In genomic region chr14:24279301-24280186, GRCh38 we compare ENCODE assay signal across 8 cellular contexts. TPM values are rescaled to one million over a fixed set of nuclear protein-coding genes. Genes with fewer than 3 reads are reported as not detected.
DNase-seq lines count a peak whose midpoint lies in the region; ATAC-seq and TF ChIP-seq lines count a peak whose summit lies in the region.

No MANE protein-coding gene starts in this region.

- peaks cover 17 to 47% (median 33%) of the 10 kb centered on the region in 3 donors for H3K4me1 Mint-ChIP-seq in T-cell

- H3K4me3 ChIP-seq in retinal pigment epithelial cell (ENCODE audit: low read length) (no peak overlapping the region), HAP-1 (no peak overlapping the region)

- CTCF ChIA-PET in T-cell (lab: Charles Lee): interaction anchor here (0.6 to 1.5 kb wide), 7 partner anchors 9 to 54 kb away, joined by 3 to 14 read pairs (median 4); partner anchors contain the start of genes CIDEB (in 2 of the 2) and TINF2 (in 1 of the 2)

- DNase-seq in DMS53 (lab: John Stamatoyannopoulos, UW) (peak; percentile 30), DMS53 treated with DMSO at 0.1 percent for 48 hours (lab: John Stamatoyannopoulos, UW; ENCODE audit: unreplicated experiment) (no peak), T-cell (peak in 32 of 34 experiments; percentile 11 to 60 (median 42)), dermis blood vessel endothelial cell (peak; percentile 33), retinal pigment epithelial cell (ENCODE audit: low read depth) (no peak), HAP-1 (ENCODE audit: low spot score in 2 of 2) (no peak), GM03348 (ENCODE audit: low spot score) (no peak)

- no peaks in the 10 kb centered on the region for H3K9me3 ChIP-seq in HAP-1

- H3K4me1 ChIP-seq in HAP-1: no peaks in the 10 kb centered on the region

- in situ Hi-C loops in HAP-1 (cut with MboI; ENCODE audit: low sequenced_read_pairs): no loop called here

- no peaks in the 10 kb centered on the region for H3K36me3 ChIP-seq in HAP-1 (replicated peaks)

- H3K27me3 Mint-ChIP-seq in T-cell: no peaks in the 10 kb centered on the region

- no peaks in the 10 kb centered on the region for H3K9me3 Mint-ChIP-seq in T-cell

- peak; percentile 49 for TF ChIP-seq CTCF in retinal pigment epithelial cell (conservative IDR thresholded peaks at IDR 0.05; ENCODE audit: low read depth, low read length)

- peak overlapping the region; percentile 48 to 79 for H3K27ac Mint-ChIP-seq in T-cell

- POLR2A ChIA-PET in T-cell (lab: Charles Lee): no interaction called here

- ATAC-seq in HG02884 (IDR thresholded peaks at IDR 0.05; ENCODE audit: unreplicated experiment) (peak; percentile 55), T-cell (replicated peaks in 1 of 4) (peak; percentile 68 to 94 (median 80))

- peak overlapping the region in 1 of 3 donors; percentile 25 for H3K4me3 Mint-ChIP-seq in T-cell

- H3K36me3 Mint-ChIP-seq in T-cell: no peaks in the 10 kb centered on the region

- H3K27me3 ChIP-seq in HAP-1 (ENCODE audit: low read depth): no peaks in the 10 kb centered on the region

RNA-seq across cellular contexts. Expression of gene RABGGTA, which starts 8.1 kb away (rescaled TPM):
- total RNA-seq in T-cell (10 to 100 TPM; 49.3 to 66.5 (median 62.4) TPM), dermis blood vessel endothelial cell (27.9 and 28.6 TPM in 2 replicates)

RNA-seq across cellular contexts. Expression of gene TGM1, which starts 16.6 kb away (rescaled TPM):
- total RNA-seq in T-cell (10 to 100 TPM in 2 of 5 donors, 1 to 10 TPM in 3; 4.9 to 13.5 (median 9.4) TPM), dermis blood vessel endothelial cell (0.17 and 0.51 TPM in 2 replicates)

RNA-seq across cellular contexts. Expression of gene DHRS1, which starts 20.0 kb away (rescaled TPM):
- total RNA-seq in T-cell (10 to 100 TPM; 34.2 to 47.6 (median 39.1) TPM), dermis blood vessel endothelial cell (10.6 and 16.7 TPM in 2 replicates)

RNA-seq across cellular contexts. Expression of gene NOP9, which starts 20.1 kb away (rescaled TPM):
- total RNA-seq in T-cell: 10 to 100 TPM; 29.7 to 33.2 (median 30.8) TPM
- 30.1 and 33.5 TPM in 2 replicates for total RNA-seq in dermis blood vessel endothelial cell

RNA-seq across cellular contexts. Expression of gene CIDEB, which starts 28.2 kb away (rescaled TPM):
- total RNA-seq in T-cell (10 to 100 TPM; 13.0 to 22.8 (median 20.8) TPM), dermis blood vessel endothelial cell (4.6 and 7.5 TPM in 2 replicates)

Comparison
In these comparisons a context has a peak if more than half of its experiments do, and no peak if none do; other contexts are left out.
1. DNase-seq: peak in DMS53 (single experiment), T-cell (32 of 34) and dermis blood vessel endothelial cell (single experiment); none in DMS53 treated with DMSO at 0.1 percent for 48 hours (single experiment), retinal pigment epithelial cell (single experiment), HAP-1 (0 of 2) and GM03348 (single experiment).